In genomic region chr5:79136618-79137017, GRCh38 we compare ENCODE assay signal across 33 cellular contexts. TPM values are rescaled to one million over a fixed set of nuclear protein-coding genes. Genes with fewer than 3 reads are reported as not detected.
"Had no signal": no experiment of that assay in that cellular context is flagged by ENCODE, and none has a peak within 500 bp of the region (broad histone marks: within the 10 kb centered on the region; RNA-seq: fewer than 3 reads in every experiment).

No MANE protein-coding gene starts in this region.

- ATAC-seq: PC-3 had no signal

- H3K4me2 ChIP-seq: SK-N-SH had no signal

- FAIRE-seq: bronchial epithelial cell had no signal

- H3K9me3 ChIP-seq: SJSA1, SK-N-SH had no signal

- H3K27ac ChIP-seq: Peyer's patch, SJSA1, VCaP had no signal

- H3K27me3 ChIP-seq: Peyer's patch, SJSA1 had no signal

- DNase-seq: activated B cell treated with CpG ODN at 0.5 μM for 24 hours; activated CD4-positive, alpha-beta memory T cell treated with anti-CD3 and anti-CD28 coated beads for 36 hours; activated CD4-positive, alpha-beta T cell treated with anti-CD3 and anti-CD28 coated beads for 4 hours; activated CD4-positive, alpha-beta T cell treated with anti-CD3 and anti-CD28 coated beads, Interleukin-2, amount 50 U/mL, for 1 hour; activated CD4-positive, CD25-positive, alpha-beta regulatory T cell treated with anti-CD3 and anti-CD28 coated beads, Interleukin-2, amount 50 U/mL, for 72 hours; activated CD8-positive, alpha-beta memory T cell treated with anti-CD3 and anti-CD28 coated beads, Interleukin-2, amount 50 U/mL, for 48 hours; activated effector memory CD4-positive, alpha-beta T cell treated with Interleukin-2 at 50 U/mL for 16 hours; activated naive CD4-positive, alpha-beta T cell treated with anti-CD3 and anti-CD28 coated beads, Interleukin-2, amount 10 ng/mL, durations not matched to agents 7 days and 5 days; activated naive CD8-positive, alpha-beta T cell treated with anti-CD3 and anti-CD28 coated beads, Interleukin-2, amount 50 U/mL, for 24 hours; activated T-cell treated with anti-CD3 and anti-CD28 coated beads, Interleukin-2, amount 50 U/mL, for 48 hours; anterior cingulate cortex; caudate nucleus; cerebellar nuclear complex; NCI-H1105; NCI-H1417 treated with DMSO at 0.1 percent for 48 hours; NCI-H1930; NCI-H2081 treated with DMSO at 0.1 percent for 48 hours; NCI-H345; NCI-H524 treated with DMSO at 0.1 percent for 48 hours; NK-92 treated with Interleukin-12 subunit alpha and Interleukin-12 subunit beta, amount 100 ng/mL, for 24 hours; PC-3; Peyer's patch; RPMI8226; SHP77 treated with DMSO at 0.1 percent for 48 hours; SK-N-SH; T-helper 1 cell; T-helper 2 cell; T-helper 9 cell had no signal

- H3K36me3 ChIP-seq: Peyer's patch, SJSA1 had no signal

- H3K9ac ChIP-seq: SK-N-SH had no signal

- H3K4me3 ChIP-seq: Peyer's patch, SJSA1 had no signal

RNA-seq across cellular contexts. Expression of gene BHMT, which starts 25.0 kb away (rescaled TPM):
- total RNA-seq: activated B cell treated with CpG ODN at 0.5 μM for 24 hours; activated CD4-positive, alpha-beta memory T cell treated with anti-CD3 and anti-CD28 coated beads for 36 hours; bronchial epithelial cell; M059J; NCI-H460; PC-3; Peyer's patch; SJSA1 had no signal
- polyA plus RNA-seq: SK-N-SH had no signal
